Comparison of ENCODE assay signal across 21 cellular contexts in genomic region chr7:11730725-11731124, GRCh38.
"Had no signal": no experiment of that assay in that cellular context is flagged by ENCODE, and none has a peak within 500 bp of the region (broad histone marks: within the 10 kb centered on the region; RNA-seq: fewer than 3 reads in every experiment).

No MANE protein-coding gene starts in this region.

- H3K9me3 ChIP-seq: SK-N-SH had no signal

- H3K4me3 ChIP-seq: K562 had no signal

- FAIRE-seq: K562 had no signal

- ATAC-seq: K562, T-cell had no signal

- DNase-seq: Kasumi-1, MM.1S, NCI-H1092 treated with DMSO at 0.1 percent for 48 hours, NCI-H1436, NCI-H187, NCI-H2029, NCI-H2081 treated with DMSO at 0.1 percent for 48 hours, NCI-H2171, NCI-H345, NCI-H446 treated with DMSO at 0.1 percent for 48 hours, NCI-H510A treated with DMSO at 0.1 percent for 48 hours, NCI-H526 treated with DMSO at 0.1 percent for 48 hours, NCI-H748 treated with DMSO at 0.1 percent for 48 hours, SHP77, SK-N-SH, SW 1271, T-cell had no signal

- H3K36me3 Mint-ChIP-seq: IgD-negative memory B cell, T-cell had no signal

- H3K27me3 Mint-ChIP-seq: IgD-negative memory B cell, T-cell had no signal

- H3K27ac Mint-ChIP-seq: IgD-negative memory B cell, T-cell had no signal

- H3K27ac ChIP-seq: KMS-11, RWPE1 had no signal

- H3K4me2 ChIP-seq: KMS-11, SK-N-SH had no signal

- H3K4me1 Mint-ChIP-seq: IgD-negative memory B cell, T-cell had no signal

- H3K4me3 Mint-ChIP-seq: IgD-negative memory B cell, T-cell had no signal

- H3K9ac ChIP-seq: KMS-11, SK-N-SH had no signal
